Comparison of ENCODE assay signal across 16 cellular contexts in the genomic region with DNA sequence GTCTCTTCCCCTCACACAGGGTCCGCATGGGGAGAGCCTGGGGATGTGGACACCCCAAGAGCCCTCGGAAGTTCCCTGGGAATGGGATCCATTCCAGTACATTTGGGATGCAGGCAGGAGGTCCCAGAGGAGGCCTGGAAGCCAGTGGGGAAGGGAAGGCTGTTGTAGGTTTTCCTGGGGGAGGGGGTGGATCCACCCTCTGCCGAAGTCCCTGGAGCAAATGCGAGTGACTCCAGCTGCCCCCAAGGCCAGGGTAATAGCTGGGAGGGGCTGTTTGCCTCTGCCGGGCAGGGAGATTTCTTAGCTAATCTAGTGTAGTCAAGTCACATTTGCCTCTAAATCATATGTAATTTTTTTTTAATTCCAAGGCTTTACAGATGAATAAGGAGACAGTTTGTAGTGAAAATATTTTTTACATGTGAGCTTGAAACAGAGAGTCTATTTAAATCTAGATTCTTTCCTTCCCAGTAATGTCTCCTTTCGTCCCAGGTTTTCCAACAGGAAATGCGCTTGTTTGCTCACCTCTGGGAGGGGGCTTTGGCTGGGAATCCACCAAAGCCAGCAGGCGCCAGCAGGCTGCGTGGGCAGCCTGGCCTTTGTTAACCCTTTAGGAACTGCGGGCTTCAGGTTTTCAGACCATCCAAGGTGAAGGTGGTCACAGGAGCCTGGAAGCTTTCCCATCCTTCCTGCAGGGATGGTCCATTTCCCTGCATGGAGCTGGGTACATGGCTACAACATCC. TPM values are rescaled to one million over a fixed set of nuclear protein-coding genes. Genes with fewer than 3 reads are reported as not detected.
DNase-seq lines count a peak whose midpoint lies in the region; ATAC-seq and TF ChIP-seq lines count a peak whose summit lies in the region.
"Had no signal": no experiment of that assay in that cellular context is flagged by ENCODE, and none has a peak within 500 bp of the region (broad histone marks: within the 10 kb centered on the region; RNA-seq: fewer than 3 reads in every experiment).

No MANE protein-coding gene starts in this region.

- H3K9ac ChIP-seq in neural progenitor cell = no peak overlapping the region

- H3K4me3 Mint-ChIP-seq in WTC11 = no peak overlapping the region
- peak overlapping the region; percentile 33 for H3K4me3 Mint-ChIP-seq in neural progenitor cell
- H3K4me3 Mint-ChIP-seq in HFFc6 = no peak overlapping the region
- H3K4me3 Mint-ChIP-seq: stimulated activated naive CD8-positive, alpha-beta T cell treated with anti-CD3 and anti-CD28 coated beads, Interleukin-15, Interleukin-2, amounts not matched to agents 100 ng/mL and 50 ng/mL, for 24 hours had no signal

- H3K36me3 ChIP-seq in H7 (replicated peaks; ENCODE audit: control insufficient read depth, insufficient read depth, low read length) = no peaks in the 10 kb centered on the region
- no peaks in the 10 kb centered on the region for H3K36me3 ChIP-seq in neural progenitor cell
- H3K36me3 ChIP-seq: MG63 had no signal

- H3K4me3 ChIP-seq in H7 (ENCODE audit: insufficient read depth, low read depth, low read length) = no peak overlapping the region
- no peak overlapping the region for H3K4me3 ChIP-seq in neural progenitor cell
- H3K4me3 ChIP-seq: heart left ventricle, left ventricle myocardium inferior, MG63, SK-N-MC had no signal

- POLR2A ChIA-PET in WTC11 (lab: Charles Lee) = no interaction called here

- no peak overlapping the region for H3K27ac ChIP-seq in neural progenitor cell
- H3K27ac ChIP-seq: epithelial cell of prostate, heart left ventricle, left ventricle myocardium inferior, SK-N-MC had no signal

- H3K4me1 Mint-ChIP-seq in WTC11 = peaks cover 18% of the 10 kb centered on the region
- H3K4me1 Mint-ChIP-seq in neural progenitor cell = peaks cover 41% of the 10 kb centered on the region
- H3K4me1 Mint-ChIP-seq in HFFc6 (ENCODE audit: low read depth) = peaks cover 17% of the 10 kb centered on the region

- DNase-seq in H7 = peak; percentile 86
- peak; percentile 53 for DNase-seq in NCI-H1417 treated with DMSO at 0.1 percent for 48 hours (lab: John Stamatoyannopoulos, UW)
- DNase-seq in WTC11 (ENCODE audit: low spot score) = no peak
- peak; percentile 37 for DNase-seq in neural progenitor cell (ENCODE audit: low spot score)
- no peak for DNase-seq in HFFc6
- DNase-seq: CD4-positive, CD25-positive, alpha-beta regulatory T cell; cerebellar nuclear complex; left ventricle myocardium inferior; MG63 had no signal

- no peaks in the 10 kb centered on the region for H3F3A ChIP-seq in neural progenitor cell (ENCODE audit: low read depth)

- TF ChIP-seq CTCF in WTC11 (IDR thresholded peaks at IDR 0.05) (no peak), neural progenitor cell (IDR thresholded peaks at IDR 0.05) (no peak), HFFc6 (IDR thresholded peaks at IDR 0.05) (no peak)

- no peaks in the 10 kb centered on the region for H3K9me3 ChIP-seq in neural progenitor cell (ENCODE audit: low read depth)
- H3K9me3 ChIP-seq: left ventricle myocardium inferior, MG63 had no signal

- peaks cover 14% of the 10 kb centered on the region for H3K4me1 ChIP-seq in neural progenitor cell

- no peak overlapping the region; the same call in 1 of the 2 replicates for H3K27ac Mint-ChIP-seq in WTC11
- H3K27ac Mint-ChIP-seq in neural progenitor cell = no peak overlapping the region
- no peak overlapping the region for H3K27ac Mint-ChIP-seq in HFFc6
- H3K27ac Mint-ChIP-seq: activated naive CD8-positive, alpha-beta T cell; stimulated activated naive CD8-positive, alpha-beta T cell treated with anti-CD3 and anti-CD28 coated beads, Interleukin-15, Interleukin-2, amounts not matched to agents 100 ng/mL and 50 ng/mL, for 24 hours had no signal

- H3K79me2 ChIP-seq in neural progenitor cell (ENCODE audit: low read depth) = no peaks in the 10 kb centered on the region

- H3K27me3 ChIP-seq in H7 (ENCODE audit: control insufficient read depth, insufficient read depth, low read length) (no peaks in the 10 kb centered on the region), neural progenitor cell (no peaks in the 10 kb centered on the region)
- H3K27me3 ChIP-seq: heart left ventricle, MG63 had no signal

- no peaks in the 10 kb centered on the region for H3K27me3 Mint-ChIP-seq in WTC11 (ENCODE audit: low read depth)
- H3K27me3 Mint-ChIP-seq in neural progenitor cell (ENCODE audit: insufficient read depth, low read depth) = peaks cover 11% of the 10 kb centered on the region
- H3K27me3 Mint-ChIP-seq in HFFc6 (ENCODE audit: insufficient read depth) = peaks cover 3% of the 10 kb centered on the region; the same call in 1 of the 2 replicates
- H3K27me3 Mint-ChIP-seq: CD4-positive, CD25-positive, alpha-beta regulatory T cell; stimulated activated naive CD8-positive, alpha-beta T cell treated with anti-CD3 and anti-CD28 coated beads, Interleukin-15, Interleukin-2, amounts not matched to agents 100 ng/mL and 50 ng/mL, for 24 hours had no signal

- H3K9me3 Mint-ChIP-seq in WTC11 (peaks cover 8% of the 10 kb centered on the region), neural progenitor cell (no peaks in the 10 kb centered on the region), HFFc6 (no peaks in the 10 kb centered on the region)
- H3K9me3 Mint-ChIP-seq: stimulated activated naive CD8-positive, alpha-beta T cell treated with anti-CD3 and anti-CD28 coated beads, Interleukin-15, Interleukin-2, amounts not matched to agents 100 ng/mL and 50 ng/mL, for 24 hours had no signal

- peak; percentile 70 for ATAC-seq in WTC11
- ATAC-seq in GM19467 (IDR thresholded peaks at IDR 0.05; ENCODE audit: unreplicated experiment) = no peak
- ATAC-seq in GM19035 (IDR thresholded peaks at IDR 0.05; ENCODE audit: unreplicated experiment) = no peak
- ATAC-seq: heart left ventricle had no signal

- peak overlapping the region; percentile 36 for H2AFZ ChIP-seq in neural progenitor cell (replicated peaks)

- CTCF ChIA-PET in WTC11 (lab: Charles Lee) = interaction anchor here (0.5 to 6.5 kb wide), 10 partner anchors 10 to 381 kb away, joined by 3 to 55 read pairs (median 4); a partner anchor contains a TSS

- H3K36me3 Mint-ChIP-seq in WTC11 = no peaks in the 10 kb centered on the region
- no peaks in the 10 kb centered on the region for H3K36me3 Mint-ChIP-seq in neural progenitor cell
- H3K36me3 Mint-ChIP-seq in HFFc6 (ENCODE audit: low read depth) = no peaks in the 10 kb centered on the region

- no peaks in the 10 kb centered on the region for H4K20me1 ChIP-seq in neural progenitor cell (ENCODE audit: low read depth)

- peak overlapping the region; percentile 16 for H3K4me2 ChIP-seq in neural progenitor cell

TF ChIP-seq in WTC11, 78 proteins besides CTCF, POLR2A, EP300 and RAD21:
- TF ChIP-seq, protein P1, sequence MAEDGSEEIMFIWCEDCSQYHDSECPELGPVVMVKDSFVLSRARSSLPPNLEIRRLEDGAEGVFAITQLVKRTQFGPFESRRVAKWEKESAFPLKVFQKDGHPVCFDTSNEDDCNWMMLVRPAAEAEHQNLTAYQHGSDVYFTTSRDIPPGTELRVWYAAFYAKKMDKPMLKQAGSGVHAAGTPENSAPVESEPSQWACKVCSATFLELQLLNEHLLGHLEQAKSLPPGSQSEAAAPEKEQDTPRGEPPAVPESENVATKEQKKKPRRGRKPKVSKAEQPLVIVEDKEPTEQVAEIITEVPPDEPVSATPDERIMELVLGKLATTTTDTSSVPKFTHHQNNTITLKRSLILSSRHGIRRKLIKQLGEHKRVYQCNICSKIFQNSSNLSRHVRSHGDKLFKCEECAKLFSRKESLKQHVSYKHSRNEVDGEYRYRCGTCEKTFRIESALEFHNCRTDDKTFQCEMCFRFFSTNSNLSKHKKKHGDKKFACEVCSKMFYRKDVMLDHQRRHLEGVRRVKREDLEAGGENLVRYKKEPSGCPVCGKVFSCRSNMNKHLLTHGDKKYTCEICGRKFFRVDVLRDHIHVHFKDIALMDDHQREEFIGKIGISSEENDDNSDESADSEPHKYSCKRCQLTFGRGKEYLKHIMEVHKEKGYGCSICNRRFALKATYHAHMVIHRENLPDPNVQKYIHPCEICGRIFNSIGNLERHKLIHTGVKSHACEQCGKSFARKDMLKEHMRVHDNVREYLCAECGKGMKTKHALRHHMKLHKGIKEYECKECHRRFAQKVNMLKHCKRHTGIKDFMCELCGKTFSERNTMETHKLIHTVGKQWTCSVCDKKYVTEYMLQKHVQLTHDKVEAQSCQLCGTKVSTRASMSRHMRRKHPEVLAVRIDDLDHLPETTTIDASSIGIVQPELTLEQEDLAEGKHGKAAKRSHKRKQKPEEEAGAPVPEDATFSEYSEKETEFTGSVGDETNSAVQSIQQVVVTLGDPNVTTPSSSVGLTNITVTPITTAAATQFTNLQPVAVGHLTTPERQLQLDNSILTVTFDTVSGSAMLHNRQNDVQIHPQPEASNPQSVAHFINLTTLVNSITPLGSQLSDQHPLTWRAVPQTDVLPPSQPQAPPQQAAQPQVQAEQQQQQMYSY (CRISPR knock-in tag; IDR thresholded peaks at IDR 0.05) = 0 out of 2 replicates have a peak, but pooled peaks have one; percentile 5
- TF ChIP-seq PRRX2 (CRISPR knock-in tag; IDR thresholded peaks at IDR 0.05) (no peak), ELF4 (CRISPR knock-in tag; IDR thresholded peaks at IDR 0.05; ENCODE audit: low read depth) (no peak), SP1 (CRISPR knock-in tag; conservative IDR thresholded peaks at IDR 0.05) (0 out of 2 replicates have a peak, but pooled peaks have one; percentile 21)
TF ChIP-seq in WTC11: peak in this region for 2.

RNA-seq across cellular contexts. Expression of a gene that starts 26.8 kb away (rescaled TPM):
- 0.59 and 2.2 TPM in 2 replicates for total RNA-seq in H7 (2014; rRNA removed; shearing (Covaris generic))
- 0.42 to 0.64 TPM (median 0.55 TPM) in 3 replicates for total RNA-seq in WTC11 (2021)
- total RNA-seq in neural progenitor cell (ENCODE audit: low replicate concordance) = 0.22 and 0.25 TPM in 2 replicates
- 1 to 10 TPM in 2 of 6 experiments, under 1 TPM in 4; 0.34 to 1.4 (median 0.86) TPM for total RNA-seq in HFFc6 (2021; fragmentation: NEBNext Ultra II Directional; extraction: Animal tissue kit (Norgen Biotek cat#: 25700))

RNA-seq across cellular contexts. Expression of a gene that starts 43.7 kb away (rescaled TPM):
- 3.8 and 4.6 TPM in 2 replicates for total RNA-seq in H7 (2014; rRNA removed; shearing (Covaris generic))
- 2.3 to 5.5 TPM (median 4.8 TPM) in 3 replicates for total RNA-seq in WTC11 (2021)
- 1.6 and 2.3 TPM in 2 replicates for total RNA-seq in neural progenitor cell (ENCODE audit: low replicate concordance)
- total RNA-seq in HFFc6 (2021; fragmentation: NEBNext Ultra II Directional; extraction: Animal tissue kit (Norgen Biotek cat#: 25700)) = 1 to 10 TPM; 4.2 to 7.0 (median 4.8) TPM
- total RNA-seq: CD4-positive, CD25-positive, alpha-beta regulatory T cell had no signal

Comparison
In these comparisons a context has a peak if more than half of its experiments do, and no peak if none do; other contexts are left out.
1. DNase-seq: peak in H7 (single experiment), NCI-H1417 treated with DMSO at 0.1 percent for 48 hours (single experiment) and neural progenitor cell (single experiment); none in WTC11 (single experiment) and HFFc6 (single experiment).